Comparison of ENCODE assay signal across 8 cellular contexts in the genomic region with DNA sequence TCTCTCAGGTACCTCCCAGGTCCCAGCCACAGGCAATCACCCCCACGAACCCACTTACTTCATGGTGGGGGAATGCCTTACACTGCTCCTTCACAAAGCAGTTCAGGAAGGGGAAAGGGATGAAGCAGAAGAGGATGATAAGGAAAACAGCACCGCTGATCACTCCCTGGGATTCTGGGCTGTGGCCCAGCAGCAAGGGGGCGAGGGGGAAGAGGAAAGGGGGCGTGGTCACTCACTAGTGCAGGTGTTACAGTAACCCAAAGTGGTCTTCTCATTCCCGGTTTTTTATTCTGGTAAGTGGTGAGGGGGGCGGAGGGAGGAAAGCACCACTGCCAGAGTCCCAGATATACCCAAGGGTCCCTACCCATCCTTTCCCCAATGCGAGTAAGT. TPM values are rescaled to one million over a fixed set of nuclear protein-coding genes. Genes with fewer than 3 reads are reported as not detected.
DNase-seq lines count a peak whose midpoint lies in the region; ATAC-seq, FAIRE-seq and TF ChIP-seq lines count a peak whose summit lies in the region.

No MANE protein-coding gene starts in this region.

- peak overlapping the region; percentile 98 for H3K4me3 Mint-ChIP-seq in activated naive CD4-positive, alpha-beta T cell treated with anti-CD3 and anti-CD28 coated beads, Interleukin-2, amount 50 U/mL, for 24 hours

- FAIRE-seq in GM12891 (lab: Jason Lieb, UNC) = no peak

- TF ChIP-seq EP300 in upper lobe of left lung (IDR thresholded peaks at IDR 0.05) = no peak

- peak overlapping the region; percentile 82 for H3K4me3 ChIP-seq in astrocyte of the spinal cord (ENCODE audit: low read depth, low read length)
- peak overlapping the region; percentile 73 for H3K4me3 ChIP-seq in lung
- H3K4me3 ChIP-seq in upper lobe of left lung = peak overlapping the region; percentile 66 to 92 (median 74)

- H3K9me3 ChIP-seq in lung (ENCODE audit: control insufficient read depth in 2 of 2, insufficient read depth in 1 of 2, low read length in 1 of 2) (peaks cover 0 to 2% of the 10 kb centered on the region in 2 donors), upper lobe of left lung (no peaks in the 10 kb centered on the region)

- no peaks in the 10 kb centered on the region for H3K27me3 ChIP-seq in lung (ENCODE audit: control insufficient read depth, insufficient read depth)
- H3K27me3 ChIP-seq in upper lobe of left lung = no peaks in the 10 kb centered on the region

- H3K27ac ChIP-seq in lung (ENCODE audit: low read depth in 1 of 2, low read length in 1 of 2) = peak overlapping the region in 1 of 2 donors; percentile 92
- H3K27ac ChIP-seq in upper lobe of left lung = peak overlapping the region in 3 of 4 donors; percentile 88 to 90 (median 88)

- H3K4me1 Mint-ChIP-seq in activated naive CD4-positive, alpha-beta T cell treated with anti-CD3 and anti-CD28 coated beads, Interleukin-2, amount 50 U/mL, for 24 hours = peaks cover 43% of the 10 kb centered on the region

- TF ChIP-seq POLR2A in upper lobe of left lung (IDR thresholded peaks at IDR 0.05) (no peak), GM12891 (IDR thresholded peaks at IDR 0.05; ENCODE audit: low read depth, low read length) (no peak)

- TF ChIP-seq CTCF in astrocyte of the spinal cord (IDR thresholded peaks at IDR 0.05; ENCODE audit: low read depth, low read length) (no peak), lung (IDR thresholded peaks at IDR 0.05; ENCODE audit: control extremely low read depth, extremely low read depth) (no peak), upper lobe of left lung (IDR thresholded peaks at IDR 0.05) (no peak)

- H3K4me1 ChIP-seq in lung (ENCODE audit: control insufficient read depth in 2 of 2, insufficient read depth in 2 of 2, low read length in 2 of 2) (peaks cover 4 to 14% of the 10 kb centered on the region in 2 donors), upper lobe of left lung (peaks cover 22 to 30% (median 22%) of the 10 kb centered on the region in 4 donors)

- peaks cover 13% of the 10 kb centered on the region for H3K36me3 Mint-ChIP-seq in activated naive CD4-positive, alpha-beta T cell treated with anti-CD3 and anti-CD28 coated beads, Interleukin-2, amount 50 U/mL, for 24 hours

- DNase-seq in activated naive CD4-positive, alpha-beta T cell treated with anti-CD3 and anti-CD28 coated beads, Interleukin-2, amount 50 U/mL, for 16 hours = no peak
- DNase-seq in astrocyte of the spinal cord (ENCODE audit: low read depth, low spot score) = no peak
- no peak for DNase-seq in lung (ENCODE audit: low spot score)
- DNase-seq in upper lobe of left lung = no peak
- no peak for DNase-seq in GM12891 (ENCODE audit: insufficient read length, low spot score)
- DNase-seq in GDM1 (lab: John Stamatoyannopoulos, UW) = no peak
- DNase-seq in AG08396 (ENCODE audit: low spot score) = no peak

- 4% methylated on average over 7 of the region's 7 CpGs for WGBS in lung, 2 donors
- 4 to 6% methylated on average over 7 of the region's 7 CpGs for WGBS in upper lobe of left lung, 2 donors

- H3K27me3 Mint-ChIP-seq in activated naive CD4-positive, alpha-beta T cell treated with anti-CD3 and anti-CD28 coated beads, Interleukin-2, amount 50 U/mL, for 24 hours = no peaks in the 10 kb centered on the region

- no peaks in the 10 kb centered on the region for H3K9me3 Mint-ChIP-seq in activated naive CD4-positive, alpha-beta T cell treated with anti-CD3 and anti-CD28 coated beads, Interleukin-2, amount 50 U/mL, for 24 hours

- ATAC-seq in lung (ENCODE audit: insufficient read depth, low FRiP score) (no peak), upper lobe of left lung (ENCODE audit: low FRiP score in 2 of 2) (no peak)

- H3K36me3 ChIP-seq in lung (ENCODE audit: control insufficient read depth in 2 of 2, insufficient read depth in 2 of 2, low read length in 2 of 2) = peaks cover 5 to 14% of the 10 kb centered on the region in 2 donors
- peaks cover 3 to 24% (median 9%) of the 10 kb centered on the region in 4 donors for H3K36me3 ChIP-seq in upper lobe of left lung

- in situ Hi-C loops in astrocyte of the spinal cord (cut with HindIII; ENCODE audit: low sequenced_read_pairs) = no loop called here

- H3K27ac Mint-ChIP-seq in activated naive CD4-positive, alpha-beta T cell treated with anti-CD3 and anti-CD28 coated beads, Interleukin-2, amount 50 U/mL, for 24 hours = peak overlapping the region; percentile 46

TF ChIP-seq in GM12891, 5 proteins besides CTCF, POLR2A, EP300 and RAD21:
- TF ChIP-seq TAF1 (IDR thresholded peaks at IDR 0.05; ENCODE audit: low read depth, low read length) (no peak), PAX5 (IDR thresholded peaks at IDR 0.05; ENCODE audit: insufficient read depth, low read length, severe bottlenecking) (no peak), POLR2AphosphoS5 (IDR thresholded peaks at IDR 0.05; ENCODE audit: low read depth, low read length) (no peak), SPI1 (IDR thresholded peaks at IDR 0.05; ENCODE audit: low read depth, low read length) (no peak), POU2F2 (IDR thresholded peaks at IDR 0.05; ENCODE audit: low read depth, low read length) (no peak)

RNA-seq across cellular contexts. Expression of a gene that starts 0.7 kb away (rescaled TPM):
- total RNA-seq in lung (10 to 100 TPM; 29.4 to 50.9 TPM), upper lobe of left lung (10 to 100 TPM; 18.6 to 43.9 (median 28.3) TPM)
- 10 to 100 TPM; 19.0 to 36.7 TPM for polyA plus RNA-seq in lung
- 14.3 TPM for polyA plus RNA-seq in GM12891 (2012; ENCODE audit: low read depth, missing spikeins)

RNA-seq across cellular contexts. Expression of a gene that starts 6.2 kb away (rescaled TPM):
- 10 to 100 TPM in 1 of 2 donors, 1 to 10 TPM in 1; 6.5 to 20.7 TPM for total RNA-seq in lung
- 10 to 100 TPM; 11.6 to 13.7 TPM for polyA plus RNA-seq in lung
- total RNA-seq in upper lobe of left lung = 10 to 100 TPM; 13.0 to 26.2 (median 19.8) TPM
- 3.7 TPM for polyA plus RNA-seq in GM12891 (2012; ENCODE audit: low read depth, missing spikeins)

RNA-seq across cellular contexts. Expression of a gene that starts 16.3 kb away (rescaled TPM):
- total RNA-seq in lung (10 to 100 TPM; 11.7 to 31.5 TPM), upper lobe of left lung (10 to 100 TPM in 5 of 6 donors, 1 to 10 TPM in 1; 8.4 to 20.4 (median 13.4) TPM)
- 10 to 100 TPM; 31.5 to 33.3 TPM for polyA plus RNA-seq in lung
- polyA plus RNA-seq in GM12891 (2012; ENCODE audit: low read depth, missing spikeins) = 31.2 TPM

RNA-seq across cellular contexts. Expression of a gene that starts 20.4 kb away (rescaled TPM):
- total RNA-seq in lung = 10 to 100 TPM; 21.2 to 24.5 TPM
- 10 to 100 TPM; 10.4 to 14.3 TPM for polyA plus RNA-seq in lung
- 10 to 100 TPM; 22.3 to 90.1 (median 25.6) TPM for total RNA-seq in upper lobe of left lung
- 9.4 TPM for polyA plus RNA-seq in GM12891 (2012; ENCODE audit: low read depth, missing spikeins)

RNA-seq across cellular contexts. Expression of a gene that starts 33.3 kb away (rescaled TPM):
- 10 to 100 TPM; 34.6 to 36.0 TPM for total RNA-seq in lung
- 10 to 100 TPM; 33.8 to 56.1 TPM for polyA plus RNA-seq in lung
- 10 to 100 TPM; 24.9 to 88.0 (median 40.4) TPM for total RNA-seq in upper lobe of left lung
- 31.6 TPM for polyA plus RNA-seq in GM12891 (2012; ENCODE audit: low read depth, missing spikeins)
